1 cellular context compared by ENCODE assay signal in the genomic region with DNA sequence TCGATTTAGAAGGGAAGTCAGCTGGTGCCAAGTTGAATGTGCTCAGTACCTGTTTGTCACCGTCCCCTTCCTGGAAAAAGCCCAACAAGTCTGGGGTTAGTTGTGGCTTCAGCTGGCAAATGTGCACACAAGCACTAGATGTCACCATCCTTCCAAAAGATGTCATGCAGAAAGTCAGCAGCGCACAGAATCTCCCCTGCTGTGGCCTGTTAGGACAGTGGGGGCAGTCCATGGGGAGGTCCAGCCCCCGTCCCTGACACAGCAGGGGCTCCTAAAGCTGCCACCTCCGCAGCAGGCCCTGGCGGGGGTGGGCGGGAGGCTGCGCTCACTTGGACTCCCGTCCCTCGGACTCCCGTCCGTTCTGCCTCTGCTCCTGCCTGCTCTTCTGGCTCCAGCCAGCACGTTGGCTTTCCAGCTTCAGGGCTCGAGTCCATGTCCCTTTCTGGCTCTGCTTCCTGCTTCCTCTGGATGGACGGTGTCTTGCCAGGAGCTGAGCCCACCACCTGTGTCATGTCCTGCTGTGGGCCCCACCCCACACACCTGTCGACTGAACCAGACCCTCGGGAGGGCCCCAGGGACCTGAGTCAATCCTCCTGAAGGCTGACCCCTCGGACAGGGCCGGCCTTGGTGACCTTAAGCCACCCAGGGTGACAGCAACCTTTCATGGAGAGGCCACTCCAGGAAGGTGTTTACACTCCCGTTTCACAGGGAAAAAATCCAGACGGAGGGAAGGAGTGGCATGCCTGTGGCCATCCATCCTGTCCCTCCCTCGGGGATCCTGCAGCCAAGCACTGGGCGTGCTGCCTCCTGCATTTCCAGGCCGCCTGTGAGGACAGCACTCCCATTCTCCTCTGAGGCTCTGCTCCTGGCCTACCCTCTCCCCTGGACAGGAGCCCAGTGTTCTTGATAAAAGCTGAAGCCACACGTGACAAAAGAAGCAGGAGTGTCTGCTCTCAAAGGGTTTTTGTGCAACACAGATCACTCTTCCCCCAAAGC.
TF ChIP-seq lines count a peak whose summit lies in the region.

No MANE protein-coding gene starts in this region.

TF ChIP-seq in HepG2, 621 proteins besides CTCF, POLR2A, EP300 and RAD21 (continued from another document and continues in another):
- TF ChIP-seq, protein P1, sequence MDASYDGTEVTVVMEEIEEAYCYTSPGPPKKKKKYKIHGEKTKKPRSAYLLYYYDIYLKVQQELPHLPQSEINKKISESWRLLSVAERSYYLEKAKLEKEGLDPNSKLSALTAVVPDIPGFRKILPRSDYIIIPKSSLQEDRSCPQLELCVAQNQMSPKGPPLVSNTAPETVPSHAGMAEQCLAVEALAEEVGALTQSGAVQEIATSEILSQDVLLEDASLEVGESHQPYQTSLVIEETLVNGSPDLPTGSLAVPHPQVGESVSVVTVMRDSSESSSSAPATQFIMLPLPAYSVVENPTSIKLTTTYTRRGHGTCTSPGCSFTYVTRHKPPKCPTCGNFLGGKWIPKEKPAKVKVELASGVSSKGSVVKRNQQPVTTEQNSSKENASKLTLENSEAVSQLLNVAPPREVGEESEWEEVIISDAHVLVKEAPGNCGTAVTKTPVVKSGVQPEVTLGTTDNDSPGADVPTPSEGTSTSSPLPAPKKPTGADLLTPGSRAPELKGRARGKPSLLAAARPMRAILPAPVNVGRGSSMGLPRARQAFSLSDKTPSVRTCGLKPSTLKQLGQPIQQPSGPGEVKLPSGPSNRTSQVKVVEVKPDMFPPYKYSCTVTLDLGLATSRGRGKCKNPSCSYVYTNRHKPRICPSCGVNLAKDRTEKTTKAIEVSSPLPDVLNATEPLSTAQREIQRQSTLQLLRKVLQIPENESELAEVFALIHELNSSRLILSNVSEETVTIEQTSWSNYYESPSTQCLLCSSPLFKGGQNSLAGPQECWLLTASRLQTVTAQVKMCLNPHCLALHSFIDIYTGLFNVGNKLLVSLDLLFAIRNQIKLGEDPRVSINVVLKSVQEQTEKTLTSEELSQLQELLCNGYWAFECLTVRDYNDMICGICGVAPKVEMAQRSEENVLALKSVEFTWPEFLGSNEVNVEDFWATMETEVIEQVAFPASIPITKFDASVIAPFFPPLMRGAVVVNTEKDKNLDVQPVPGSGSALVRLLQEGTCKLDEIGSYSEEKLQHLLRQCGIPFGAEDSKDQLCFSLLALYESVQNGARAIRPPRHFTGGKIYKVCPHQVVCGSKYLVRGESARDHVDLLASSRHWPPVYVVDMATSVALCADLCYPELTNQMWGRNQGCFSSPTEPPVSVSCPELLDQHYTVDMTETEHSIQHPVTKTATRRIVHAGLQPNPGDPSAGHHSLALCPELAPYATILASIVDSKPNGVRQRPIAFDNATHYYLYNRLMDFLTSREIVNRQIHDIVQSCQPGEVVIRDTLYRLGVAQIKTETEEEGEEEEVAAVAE (CRISPR knock-in tag; IDR thresholded peaks at IDR 0.05; ENCODE audit: borderline replicate concordance), result no peak
- TF ChIP-seq HMG20B (CRISPR knock-in tag; conservative IDR thresholded peaks at IDR 0.05) (peak; percentile 63; the same call in 1 of the 2 replicates), KDM1A (CRISPR knock-in tag; IDR thresholded peaks at IDR 0.05) (no peak), CREB1 (IDR thresholded peaks at IDR 0.05) (no peak), CREB1 (CRISPR knock-in tag; IDR thresholded peaks at IDR 0.05) (no peak), NFIB (CRISPR knock-in tag; IDR thresholded peaks at IDR 0.05; ENCODE audit: borderline replicate concordance) (no peak), ZNF224 (CRISPR knock-in tag; IDR thresholded peaks at IDR 0.05) (0 out of 2 replicates have a peak, but pooled peaks have one; percentile 15), KDM3A (CRISPR knock-in tag; IDR thresholded peaks at IDR 0.05; ENCODE audit: low read depth) (no peak), RBM22 (optimal IDR thresholded peaks at IDR 0.05; ENCODE audit: low read length) (peak; percentile 36), ZNF549 (CRISPR knock-in tag; IDR thresholded peaks at IDR 0.05) (no peak), AHR (CRISPR knock-in tag; IDR thresholded peaks at IDR 0.05) (peak; percentile 48; the same call in 1 of the 2 replicates), ZNF225 (CRISPR knock-in tag; IDR thresholded peaks at IDR 0.05) (peak; percentile 51; the same call in 1 of the 2 replicates), KAT8 (CRISPR knock-in tag; IDR thresholded peaks at IDR 0.05) (0 out of 2 replicates have a peak, but pooled peaks have one; percentile 39), ZNF605 (CRISPR knock-in tag; IDR thresholded peaks at IDR 0.05) (peak; percentile 27; the same call in 1 of the 2 replicates), IRF2 (CRISPR knock-in tag; IDR thresholded peaks at IDR 0.05) (0 out of 2 replicates have a peak, but pooled peaks have one; percentile 19), HIVEP1 (CRISPR knock-in tag; IDR thresholded peaks at IDR 0.05) (peak; percentile 45; the same call in 1 of the 2 replicates), CAMTA2 (CRISPR knock-in tag; IDR thresholded peaks at IDR 0.05; ENCODE audit: borderline replicate concordance) (no peak), HNRNPLL (IDR thresholded peaks at IDR 0.05; ENCODE audit: low read depth, low read length, poor library complexity, severe bottlenecking) (no peak), ZNF558 (CRISPR knock-in tag; IDR thresholded peaks at IDR 0.05; ENCODE audit: borderline replicate concordance) (0 out of 2 replicates have a peak, but pooled peaks have one; percentile 17), KLF12 (CRISPR knock-in tag; IDR thresholded peaks at IDR 0.05; ENCODE audit: borderline replicate concordance) (no peak), PRPF4 (IDR thresholded peaks at IDR 0.05; ENCODE audit: low read depth, low read length, poor library complexity, severe bottlenecking) (no peak), MED13 (CRISPR knock-in tag; IDR thresholded peaks at IDR 0.05) (no peak), SP140L (CRISPR knock-in tag; IDR thresholded peaks at IDR 0.05; ENCODE audit: borderline replicate concordance) (no peak), NR2F6 (IDR thresholded peaks at IDR 0.05) (peak; percentile 76), NR2F6 (CRISPR knock-in tag; IDR thresholded peaks at IDR 0.05) (peak; percentile 72), PITX1 (CRISPR knock-in tag; IDR thresholded peaks at IDR 0.05) (peak; percentile 65; the same call in 1 of the 2 replicates)
- TF ChIP-seq, protein P2, sequence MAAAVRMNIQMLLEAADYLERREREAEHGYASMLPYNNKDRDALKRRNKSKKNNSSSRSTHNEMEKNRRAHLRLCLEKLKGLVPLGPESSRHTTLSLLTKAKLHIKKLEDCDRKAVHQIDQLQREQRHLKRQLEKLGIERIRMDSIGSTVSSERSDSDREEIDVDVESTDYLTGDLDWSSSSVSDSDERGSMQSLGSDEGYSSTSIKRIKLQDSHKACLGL (CRISPR knock-in tag; IDR thresholded peaks at IDR 0.05), result peak; percentile 32
- TF ChIP-seq, protein P3, sequence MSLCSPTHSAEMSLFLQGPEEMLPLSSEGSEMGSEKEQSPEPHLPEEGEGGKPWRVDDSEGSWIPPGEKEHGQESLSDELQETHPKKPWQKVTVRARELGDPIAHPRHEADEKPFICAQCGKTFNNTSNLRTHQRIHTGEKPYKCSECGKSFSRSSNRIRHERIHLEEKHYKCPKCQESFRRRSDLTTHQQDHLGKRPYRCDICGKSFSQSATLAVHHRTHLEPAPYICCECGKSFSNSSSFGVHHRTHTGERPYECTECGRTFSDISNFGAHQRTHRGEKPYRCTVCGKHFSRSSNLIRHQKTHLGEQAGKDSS (CRISPR knock-in tag; IDR thresholded peaks at IDR 0.05; ENCODE audit: borderline replicate concordance, low read depth), result no peak
- TF ChIP-seq, protein P4, sequence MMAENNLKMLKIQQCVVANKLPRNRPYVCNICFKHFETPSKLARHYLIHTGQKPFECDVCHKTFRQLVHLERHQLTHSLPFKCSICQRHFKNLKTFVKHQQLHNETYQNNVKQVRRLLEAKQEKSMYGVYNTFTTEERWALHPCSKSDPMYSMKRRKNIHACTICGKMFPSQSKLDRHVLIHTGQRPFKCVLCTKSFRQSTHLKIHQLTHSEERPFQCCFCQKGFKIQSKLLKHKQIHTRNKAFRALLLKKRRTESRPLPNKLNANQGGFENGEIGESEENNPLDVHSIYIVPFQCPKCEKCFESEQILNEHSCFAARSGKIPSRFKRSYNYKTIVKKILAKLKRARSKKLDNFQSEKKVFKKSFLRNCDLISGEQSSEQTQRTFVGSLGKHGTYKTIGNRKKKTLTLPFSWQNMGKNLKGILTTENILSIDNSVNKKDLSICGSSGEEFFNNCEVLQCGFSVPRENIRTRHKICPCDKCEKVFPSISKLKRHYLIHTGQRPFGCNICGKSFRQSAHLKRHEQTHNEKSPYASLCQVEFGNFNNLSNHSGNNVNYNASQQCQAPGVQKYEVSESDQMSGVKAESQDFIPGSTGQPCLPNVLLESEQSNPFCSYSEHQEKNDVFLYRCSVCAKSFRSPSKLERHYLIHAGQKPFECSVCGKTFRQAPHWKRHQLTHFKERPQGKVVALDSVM (CRISPR knock-in tag; IDR thresholded peaks at IDR 0.05), result peak; percentile 94
- TF ChIP-seq, protein P5, sequence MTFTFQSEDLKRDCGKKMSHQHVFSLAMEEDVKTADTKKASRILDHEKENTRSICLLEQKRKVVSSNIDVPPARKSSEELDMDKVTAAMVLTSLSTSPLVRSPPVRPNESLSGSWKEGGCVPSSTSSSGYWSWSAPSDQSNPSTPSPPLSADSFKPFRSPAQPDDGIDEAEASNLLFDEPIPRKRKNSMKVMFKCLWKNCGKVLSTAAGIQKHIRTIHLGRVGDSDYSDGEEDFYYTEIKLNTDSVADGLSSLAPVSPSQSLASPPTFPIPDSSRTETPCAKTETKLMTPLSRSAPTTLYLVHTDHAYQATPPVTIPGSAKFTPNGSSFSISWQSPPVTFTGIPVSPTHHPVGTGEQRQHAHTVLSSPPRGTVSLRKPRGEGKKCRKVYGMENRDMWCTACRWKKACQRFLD (CRISPR knock-in tag; IDR thresholded peaks at IDR 0.05; ENCODE audit: borderline replicate concordance), result peak; percentile 74; the same call in 1 of the 2 replicates
- TF ChIP-seq, protein P6, sequence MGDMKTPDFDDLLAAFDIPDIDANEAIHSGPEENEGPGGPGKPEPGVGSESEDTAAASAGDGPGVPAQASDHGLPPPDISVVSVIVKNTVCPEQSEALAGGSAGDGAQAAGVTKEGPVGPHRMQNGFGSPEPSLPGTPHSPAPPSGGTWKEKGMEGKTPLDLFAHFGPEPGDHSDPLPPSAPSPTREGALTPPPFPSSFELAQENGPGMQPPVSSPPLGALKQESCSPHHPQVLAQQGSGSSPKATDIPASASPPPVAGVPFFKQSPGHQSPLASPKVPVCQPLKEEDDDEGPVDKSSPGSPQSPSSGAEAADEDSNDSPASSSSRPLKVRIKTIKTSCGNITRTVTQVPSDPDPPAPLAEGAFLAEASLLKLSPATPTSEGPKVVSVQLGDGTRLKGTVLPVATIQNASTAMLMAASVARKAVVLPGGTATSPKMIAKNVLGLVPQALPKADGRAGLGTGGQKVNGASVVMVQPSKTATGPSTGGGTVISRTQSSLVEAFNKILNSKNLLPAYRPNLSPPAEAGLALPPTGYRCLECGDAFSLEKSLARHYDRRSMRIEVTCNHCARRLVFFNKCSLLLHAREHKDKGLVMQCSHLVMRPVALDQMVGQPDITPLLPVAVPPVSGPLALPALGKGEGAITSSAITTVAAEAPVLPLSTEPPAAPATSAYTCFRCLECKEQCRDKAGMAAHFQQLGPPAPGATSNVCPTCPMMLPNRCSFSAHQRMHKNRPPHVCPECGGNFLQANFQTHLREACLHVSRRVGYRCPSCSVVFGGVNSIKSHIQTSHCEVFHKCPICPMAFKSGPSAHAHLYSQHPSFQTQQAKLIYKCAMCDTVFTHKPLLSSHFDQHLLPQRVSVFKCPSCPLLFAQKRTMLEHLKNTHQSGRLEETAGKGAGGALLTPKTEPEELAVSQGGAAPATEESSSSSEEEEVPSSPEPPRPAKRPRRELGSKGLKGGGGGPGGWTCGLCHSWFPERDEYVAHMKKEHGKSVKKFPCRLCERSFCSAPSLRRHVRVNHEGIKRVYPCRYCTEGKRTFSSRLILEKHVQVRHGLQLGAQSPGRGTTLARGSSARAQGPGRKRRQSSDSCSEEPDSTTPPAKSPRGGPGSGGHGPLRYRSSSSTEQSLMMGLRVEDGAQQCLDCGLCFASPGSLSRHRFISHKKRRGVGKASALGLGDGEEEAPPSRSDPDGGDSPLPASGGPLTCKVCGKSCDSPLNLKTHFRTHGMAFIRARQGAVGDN (CRISPR knock-in tag; IDR thresholded peaks at IDR 0.05), result peak; percentile 92
- TF ChIP-seq, protein P7, sequence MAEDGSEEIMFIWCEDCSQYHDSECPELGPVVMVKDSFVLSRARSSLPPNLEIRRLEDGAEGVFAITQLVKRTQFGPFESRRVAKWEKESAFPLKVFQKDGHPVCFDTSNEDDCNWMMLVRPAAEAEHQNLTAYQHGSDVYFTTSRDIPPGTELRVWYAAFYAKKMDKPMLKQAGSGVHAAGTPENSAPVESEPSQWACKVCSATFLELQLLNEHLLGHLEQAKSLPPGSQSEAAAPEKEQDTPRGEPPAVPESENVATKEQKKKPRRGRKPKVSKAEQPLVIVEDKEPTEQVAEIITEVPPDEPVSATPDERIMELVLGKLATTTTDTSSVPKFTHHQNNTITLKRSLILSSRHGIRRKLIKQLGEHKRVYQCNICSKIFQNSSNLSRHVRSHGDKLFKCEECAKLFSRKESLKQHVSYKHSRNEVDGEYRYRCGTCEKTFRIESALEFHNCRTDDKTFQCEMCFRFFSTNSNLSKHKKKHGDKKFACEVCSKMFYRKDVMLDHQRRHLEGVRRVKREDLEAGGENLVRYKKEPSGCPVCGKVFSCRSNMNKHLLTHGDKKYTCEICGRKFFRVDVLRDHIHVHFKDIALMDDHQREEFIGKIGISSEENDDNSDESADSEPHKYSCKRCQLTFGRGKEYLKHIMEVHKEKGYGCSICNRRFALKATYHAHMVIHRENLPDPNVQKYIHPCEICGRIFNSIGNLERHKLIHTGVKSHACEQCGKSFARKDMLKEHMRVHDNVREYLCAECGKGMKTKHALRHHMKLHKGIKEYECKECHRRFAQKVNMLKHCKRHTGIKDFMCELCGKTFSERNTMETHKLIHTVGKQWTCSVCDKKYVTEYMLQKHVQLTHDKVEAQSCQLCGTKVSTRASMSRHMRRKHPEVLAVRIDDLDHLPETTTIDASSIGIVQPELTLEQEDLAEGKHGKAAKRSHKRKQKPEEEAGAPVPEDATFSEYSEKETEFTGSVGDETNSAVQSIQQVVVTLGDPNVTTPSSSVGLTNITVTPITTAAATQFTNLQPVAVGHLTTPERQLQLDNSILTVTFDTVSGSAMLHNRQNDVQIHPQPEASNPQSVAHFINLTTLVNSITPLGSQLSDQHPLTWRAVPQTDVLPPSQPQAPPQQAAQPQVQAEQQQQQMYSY (CRISPR knock-in tag; IDR thresholded peaks at IDR 0.05), result peak; percentile 77
- TF ChIP-seq, protein P8, sequence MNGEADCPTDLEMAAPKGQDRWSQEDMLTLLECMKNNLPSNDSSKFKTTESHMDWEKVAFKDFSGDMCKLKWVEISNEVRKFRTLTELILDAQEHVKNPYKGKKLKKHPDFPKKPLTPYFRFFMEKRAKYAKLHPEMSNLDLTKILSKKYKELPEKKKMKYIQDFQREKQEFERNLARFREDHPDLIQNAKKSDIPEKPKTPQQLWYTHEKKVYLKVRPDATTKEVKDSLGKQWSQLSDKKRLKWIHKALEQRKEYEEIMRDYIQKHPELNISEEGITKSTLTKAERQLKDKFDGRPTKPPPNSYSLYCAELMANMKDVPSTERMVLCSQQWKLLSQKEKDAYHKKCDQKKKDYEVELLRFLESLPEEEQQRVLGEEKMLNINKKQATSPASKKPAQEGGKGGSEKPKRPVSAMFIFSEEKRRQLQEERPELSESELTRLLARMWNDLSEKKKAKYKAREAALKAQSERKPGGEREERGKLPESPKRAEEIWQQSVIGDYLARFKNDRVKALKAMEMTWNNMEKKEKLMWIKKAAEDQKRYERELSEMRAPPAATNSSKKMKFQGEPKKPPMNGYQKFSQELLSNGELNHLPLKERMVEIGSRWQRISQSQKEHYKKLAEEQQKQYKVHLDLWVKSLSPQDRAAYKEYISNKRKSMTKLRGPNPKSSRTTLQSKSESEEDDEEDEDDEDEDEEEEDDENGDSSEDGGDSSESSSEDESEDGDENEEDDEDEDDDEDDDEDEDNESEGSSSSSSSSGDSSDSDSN (CRISPR knock-in tag; IDR thresholded peaks at IDR 0.05), result peak; percentile 62; the same call in 1 of the 2 replicates
